ENCODE assay signal across 29 cellular contexts in the genomic region with DNA sequence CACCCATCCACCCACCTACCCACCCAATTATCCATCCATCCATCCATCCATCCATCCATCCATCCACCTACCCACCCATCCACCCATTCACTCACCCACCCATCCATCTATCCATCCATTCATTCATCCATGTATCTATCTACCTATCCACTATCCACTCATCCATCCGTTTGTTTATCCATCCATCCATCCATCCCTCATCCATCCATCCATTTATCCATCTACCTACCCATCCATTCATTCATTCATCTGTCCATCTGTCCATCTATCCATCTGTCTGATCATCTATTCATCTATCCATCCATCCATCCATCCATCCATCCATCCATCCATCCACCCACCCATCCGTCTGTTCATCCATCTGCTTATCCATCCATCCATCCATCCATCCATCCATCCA.
"Had no signal": no experiment of that assay in that cellular context is flagged by ENCODE, and none has a peak within 500 bp of the region (broad histone marks: within the 10 kb centered on the region; RNA-seq: fewer than 3 reads in every experiment).

No MANE protein-coding gene starts in this region.

- H3K36me3 Mint-ChIP-seq: activated CD4-positive, alpha-beta memory T cell treated with anti-CD3 and anti-CD28 coated beads for 36 hours; activated CD8-positive, alpha-beta memory T cell treated with anti-CD3 and anti-CD28 coated beads, Interleukin-2, amount 10 ng/mL, durations not matched to agents 7 days and 5 days had no signal

- H3K27me3 Mint-ChIP-seq: activated CD4-positive, alpha-beta T cell treated with anti-CD3 and anti-CD28 coated beads for 36 hours; activated CD4-positive, alpha-beta T cell treated with anti-CD3 and anti-CD28 coated beads, Interleukin-2, amount 10 ng/mL, durations not matched to agents 24 days and 14 days; activated CD8-positive, alpha-beta memory T cell treated with anti-CD3 and anti-CD28 coated beads, Interleukin-2, amount 10 ng/mL, durations not matched to agents 7 days and 5 days; activated naive CD8-positive, alpha-beta T cell; dendritic cell treated with granulocyte-macrophage colony-stimulating factor and Interleukin-4, amounts not matched to agents 40 ng/mL and 50 ng/mL, for 4 days had no signal

- H3K4me1 Mint-ChIP-seq: activated CD4-positive, alpha-beta T cell treated with anti-CD3 and anti-CD28 coated beads for 36 hours; activated CD4-positive, alpha-beta T cell treated with anti-CD3 and anti-CD28 coated beads, Interleukin-2, amount 10 ng/mL, durations not matched to agents 24 days and 14 days; activated CD8-positive, alpha-beta memory T cell treated with anti-CD3 and anti-CD28 coated beads, Interleukin-2, amount 10 ng/mL, durations not matched to agents 7 days and 5 days; central memory CD8-positive, alpha-beta T cell; endodermal cell had no signal

- ATAC-seq: activated CD4-positive, alpha-beta T cell treated with anti-CD3 and anti-CD28 coated beads for 36 hours; activated CD8-positive, alpha-beta memory T cell treated with anti-CD3 and anti-CD28 coated beads, Interleukin-2, amount 10 ng/mL, durations not matched to agents 7 days and 5 days; activated CD8-positive, alpha-beta T cell treated with anti-CD3 and anti-CD28 coated beads, Interleukin-2, amount 10 ng/mL, durations not matched to agents 7 days and 5 days; esophagus mucosa; foreskin keratinocyte; gastrocnemius medialis; heart left ventricle had no signal

- H3K4me1 ChIP-seq: foreskin keratinocyte, gastrocnemius medialis, heart left ventricle had no signal

- H3K36me3 ChIP-seq: brain microvascular endothelial cell, gastrocnemius medialis had no signal

- H3K27ac ChIP-seq: brain microvascular endothelial cell, coronary artery, dorsolateral prefrontal cortex, foreskin keratinocyte, heart left ventricle had no signal

- DNase-seq: activated CD4-positive, alpha-beta memory T cell treated with anti-CD3 and anti-CD28 coated beads for 36 hours; activated CD4-positive, alpha-beta T cell treated with anti-CD3 and anti-CD28 coated beads for 36 hours; activated CD4-positive, alpha-beta T cell treated with anti-CD3 and anti-CD28 coated beads, Interleukin-2, amount 10 ng/mL, durations not matched to agents 24 days and 14 days; activated CD4-positive, CD25-positive, alpha-beta regulatory T cell; activated CD4-positive, CD25-positive, alpha-beta regulatory T cell treated with anti-CD3 and anti-CD28 coated beads, Interleukin-2, amount 50 U/mL, for 72 hours; activated CD8-positive, alpha-beta memory T cell treated with anti-CD3 and anti-CD28 coated beads, Interleukin-2, amount 10 ng/mL, durations not matched to agents 7 days and 5 days; activated CD8-positive, alpha-beta memory T cell treated with anti-CD3 and anti-CD28 coated beads, Interleukin-2, amount 50 U/mL, for 4 hours; activated CD8-positive, alpha-beta T cell treated with anti-CD3 and anti-CD28 coated beads, Interleukin-2, amount 10 ng/mL, durations not matched to agents 7 days and 5 days; activated gamma-delta T cell; activated naive CD4-positive, alpha-beta T cell treated with anti-CD3 and anti-CD28 coated beads, Interleukin-2, amount 50 U/mL, for 16 hours; activated naive CD4-positive, alpha-beta T cell treated with Interleukin-2 at 50 U/mL for 16 hours; activated T-cell treated with anti-CD3 and anti-CD28 coated beads, Interleukin-2, amount 50 U/mL, for 48 hours; amniotic stem cell; anterior cingulate cortex; brain microvascular endothelial cell; dorsolateral prefrontal cortex; effector memory CD4-positive, alpha-beta T cell; endodermal cell; foreskin keratinocyte; gastrocnemius medialis; glutamatergic neuron; T-helper 2 cell had no signal

- H3K9me3 Mint-ChIP-seq: activated T-helper 1 cell treated with anti-CD3 and anti-CD28 coated beads, Interleukin-12 subunit alpha, Interleukin-12 subunit beta, Interleukin-2, Interleukin-4 antibody, amounts not matched to agents 30 ng/mL and 10 ng/mL and 1 ng/mL, durations not matched to agents 14 hours and 24 hours and 36 hours; central memory CD8-positive, alpha-beta T cell; dendritic cell treated with granulocyte-macrophage colony-stimulating factor and Interleukin-4, amounts not matched to agents 40 ng/mL and 50 ng/mL, for 4 days had no signal

- H3K9me3 ChIP-seq: gastrocnemius medialis had no signal

- H3K4me3 Mint-ChIP-seq: activated CD4-positive, alpha-beta memory T cell treated with anti-CD3 and anti-CD28 coated beads for 36 hours; activated CD4-positive, alpha-beta T cell treated with anti-CD3 and anti-CD28 coated beads for 36 hours; activated CD4-positive, alpha-beta T cell treated with anti-CD3 and anti-CD28 coated beads, Interleukin-2, amount 10 ng/mL, durations not matched to agents 24 days and 14 days; activated CD8-positive, alpha-beta memory T cell treated with anti-CD3 and anti-CD28 coated beads, Interleukin-2, amount 10 ng/mL, durations not matched to agents 7 days and 5 days; activated CD8-positive, alpha-beta T cell treated with anti-CD3 and anti-CD28 coated beads, Interleukin-2, amount 10 ng/mL, durations not matched to agents 7 days and 5 days; activated naive CD8-positive, alpha-beta T cell; activated T-helper 1 cell treated with anti-CD3 and anti-CD28 coated beads, Interleukin-12 subunit alpha, Interleukin-12 subunit beta, Interleukin-2, Interleukin-4 antibody, amounts not matched to agents 30 ng/mL and 10 ng/mL and 1 ng/mL, durations not matched to agents 14 hours and 24 hours and 36 hours; central memory CD8-positive, alpha-beta T cell; dendritic cell treated with granulocyte-macrophage colony-stimulating factor and Interleukin-4, amounts not matched to agents 40 ng/mL and 50 ng/mL, for 4 days; endodermal cell had no signal

- H3K27me3 ChIP-seq: brain microvascular endothelial cell, dorsolateral prefrontal cortex, foreskin keratinocyte, gastrocnemius medialis, heart left ventricle had no signal

- H3K27ac Mint-ChIP-seq: activated CD4-positive, alpha-beta memory T cell treated with anti-CD3 and anti-CD28 coated beads for 36 hours; activated CD4-positive, alpha-beta T cell treated with anti-CD3 and anti-CD28 coated beads for 36 hours; activated CD4-positive, alpha-beta T cell treated with anti-CD3 and anti-CD28 coated beads, Interleukin-2, amount 10 ng/mL, durations not matched to agents 24 days and 14 days; activated CD8-positive, alpha-beta memory T cell treated with anti-CD3 and anti-CD28 coated beads, Interleukin-2, amount 10 ng/mL, durations not matched to agents 7 days and 5 days; activated CD8-positive, alpha-beta T cell treated with anti-CD3 and anti-CD28 coated beads, Interleukin-2, amount 10 ng/mL, durations not matched to agents 7 days and 5 days; activated naive CD8-positive, alpha-beta T cell; activated T-helper 1 cell treated with anti-CD3 and anti-CD28 coated beads, Interleukin-12 subunit alpha, Interleukin-12 subunit beta, Interleukin-2, Interleukin-4 antibody, amounts not matched to agents 30 ng/mL and 10 ng/mL and 1 ng/mL, durations not matched to agents 14 hours and 24 hours and 36 hours; dendritic cell treated with granulocyte-macrophage colony-stimulating factor and Interleukin-4, amounts not matched to agents 40 ng/mL and 50 ng/mL, for 4 days; endodermal cell had no signal

- H3K4me3 ChIP-seq: coronary artery, dorsolateral prefrontal cortex, gastrocnemius medialis, heart left ventricle had no signal
